ENCODE assay signal across 1 cellular context in the genomic region with DNA sequence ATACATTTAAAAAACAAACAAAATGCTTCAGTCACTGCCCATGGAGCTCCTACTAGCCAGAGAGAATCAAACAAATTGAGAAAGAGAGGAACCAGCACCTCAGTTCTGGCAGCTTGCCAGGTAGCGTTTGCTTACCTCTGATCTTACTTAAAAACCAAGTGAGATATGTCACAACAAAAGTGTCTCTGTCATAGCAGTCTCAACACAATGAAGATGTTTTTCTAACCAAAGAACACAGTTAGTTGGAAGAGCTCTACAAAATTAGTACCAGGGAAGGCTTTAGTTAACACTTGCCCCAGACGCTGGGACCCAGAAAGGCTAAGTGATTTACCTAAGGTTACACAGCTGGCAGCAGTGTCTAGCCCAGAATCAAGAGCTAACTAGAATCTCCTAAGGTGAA.
A peak's percentile ranks its signal among the peaks of the same experiment; 100 is the strongest.
TF ChIP-seq lines count a peak whose summit lies in the region.

No MANE protein-coding gene starts in this region.

TF ChIP-seq in HepG2, 621 proteins besides CTCF, POLR2A, EP300 and RAD21 (continued from another document and continues in another):
- TF ChIP-seq, protein P1, sequence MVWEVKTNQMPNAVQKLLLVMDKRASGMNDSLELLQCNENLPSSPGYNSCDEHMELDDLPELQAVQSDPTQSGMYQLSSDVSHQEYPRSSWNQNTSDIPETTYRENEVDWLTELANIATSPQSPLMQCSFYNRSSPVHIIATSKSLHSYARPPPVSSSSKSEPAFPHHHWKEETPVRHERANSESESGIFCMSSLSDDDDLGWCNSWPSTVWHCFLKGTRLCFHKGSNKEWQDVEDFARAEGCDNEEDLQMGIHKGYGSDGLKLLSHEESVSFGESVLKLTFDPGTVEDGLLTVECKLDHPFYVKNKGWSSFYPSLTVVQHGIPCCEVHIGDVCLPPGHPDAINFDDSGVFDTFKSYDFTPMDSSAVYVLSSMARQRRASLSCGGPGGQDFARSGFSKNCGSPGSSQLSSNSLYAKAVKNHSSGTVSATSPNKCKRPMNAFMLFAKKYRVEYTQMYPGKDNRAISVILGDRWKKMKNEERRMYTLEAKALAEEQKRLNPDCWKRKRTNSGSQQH (CRISPR knock-in tag; IDR thresholded peaks at IDR 0.05; ENCODE audit: low read depth), result no peak
- no peak for TF ChIP-seq ZNF460 (CRISPR knock-in tag; IDR thresholded peaks at IDR 0.05; ENCODE audit: borderline replicate concordance)
- TF ChIP-seq NR2F1 (CRISPR knock-in tag; IDR thresholded peaks at IDR 0.05), result no peak
- no peak for TF ChIP-seq SRSF9 (IDR thresholded peaks at IDR 0.05; ENCODE audit: borderline replicate concordance, insufficient read depth, low read depth, low read length, poor library complexity, severe bottlenecking)
- no peak for TF ChIP-seq SP2 (CRISPR knock-in tag; IDR thresholded peaks at IDR 0.05)
- TF ChIP-seq, protein P2, sequence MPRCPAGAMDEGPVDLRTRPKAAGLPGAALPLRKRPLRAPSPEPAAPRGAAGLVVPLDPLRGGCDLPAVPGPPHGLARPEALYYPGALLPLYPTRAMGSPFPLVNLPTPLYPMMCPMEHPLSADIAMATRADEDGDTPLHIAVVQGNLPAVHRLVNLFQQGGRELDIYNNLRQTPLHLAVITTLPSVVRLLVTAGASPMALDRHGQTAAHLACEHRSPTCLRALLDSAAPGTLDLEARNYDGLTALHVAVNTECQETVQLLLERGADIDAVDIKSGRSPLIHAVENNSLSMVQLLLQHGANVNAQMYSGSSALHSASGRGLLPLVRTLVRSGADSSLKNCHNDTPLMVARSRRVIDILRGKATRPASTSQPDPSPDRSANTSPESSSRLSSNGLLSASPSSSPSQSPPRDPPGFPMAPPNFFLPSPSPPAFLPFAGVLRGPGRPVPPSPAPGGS (CRISPR knock-in tag; IDR thresholded peaks at IDR 0.05), result no peak
- TF ChIP-seq ZNF34 (CRISPR knock-in tag; IDR thresholded peaks at IDR 0.05; ENCODE audit: borderline replicate concordance), result no peak
- TF ChIP-seq, protein P3, sequence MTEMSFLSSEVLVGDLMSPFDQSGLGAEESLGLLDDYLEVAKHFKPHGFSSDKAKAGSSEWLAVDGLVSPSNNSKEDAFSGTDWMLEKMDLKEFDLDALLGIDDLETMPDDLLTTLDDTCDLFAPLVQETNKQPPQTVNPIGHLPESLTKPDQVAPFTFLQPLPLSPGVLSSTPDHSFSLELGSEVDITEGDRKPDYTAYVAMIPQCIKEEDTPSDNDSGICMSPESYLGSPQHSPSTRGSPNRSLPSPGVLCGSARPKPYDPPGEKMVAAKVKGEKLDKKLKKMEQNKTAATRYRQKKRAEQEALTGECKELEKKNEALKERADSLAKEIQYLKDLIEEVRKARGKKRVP (CRISPR knock-in tag; IDR thresholded peaks at IDR 0.05), result no peak
- TF ChIP-seq CREB1 (IDR thresholded peaks at IDR 0.05), result no peak
- TF ChIP-seq CREB1 (CRISPR knock-in tag; IDR thresholded peaks at IDR 0.05), result 0 out of 2 replicates have a peak, but pooled peaks have one; percentile 16
- peak; percentile 99 for TF ChIP-seq LCORL (IDR thresholded peaks at IDR 0.05)
- no peak for TF ChIP-seq LCORL (CRISPR knock-in tag; IDR thresholded peaks at IDR 0.05)
- TF ChIP-seq, protein P4, sequence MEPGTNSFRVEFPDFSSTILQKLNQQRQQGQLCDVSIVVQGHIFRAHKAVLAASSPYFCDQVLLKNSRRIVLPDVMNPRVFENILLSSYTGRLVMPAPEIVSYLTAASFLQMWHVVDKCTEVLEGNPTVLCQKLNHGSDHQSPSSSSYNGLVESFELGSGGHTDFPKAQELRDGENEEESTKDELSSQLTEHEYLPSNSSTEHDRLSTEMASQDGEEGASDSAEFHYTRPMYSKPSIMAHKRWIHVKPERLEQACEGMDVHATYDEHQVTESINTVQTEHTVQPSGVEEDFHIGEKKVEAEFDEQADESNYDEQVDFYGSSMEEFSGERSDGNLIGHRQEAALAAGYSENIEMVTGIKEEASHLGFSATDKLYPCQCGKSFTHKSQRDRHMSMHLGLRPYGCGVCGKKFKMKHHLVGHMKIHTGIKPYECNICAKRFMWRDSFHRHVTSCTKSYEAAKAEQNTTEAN (CRISPR knock-in tag; conservative IDR thresholded peaks at IDR 0.05), result 0 out of 2 replicates have a peak, but pooled peaks have one; percentile 33
- TF ChIP-seq SNAPC2 (CRISPR knock-in tag; IDR thresholded peaks at IDR 0.05), result no peak
- TF ChIP-seq, protein P5, sequence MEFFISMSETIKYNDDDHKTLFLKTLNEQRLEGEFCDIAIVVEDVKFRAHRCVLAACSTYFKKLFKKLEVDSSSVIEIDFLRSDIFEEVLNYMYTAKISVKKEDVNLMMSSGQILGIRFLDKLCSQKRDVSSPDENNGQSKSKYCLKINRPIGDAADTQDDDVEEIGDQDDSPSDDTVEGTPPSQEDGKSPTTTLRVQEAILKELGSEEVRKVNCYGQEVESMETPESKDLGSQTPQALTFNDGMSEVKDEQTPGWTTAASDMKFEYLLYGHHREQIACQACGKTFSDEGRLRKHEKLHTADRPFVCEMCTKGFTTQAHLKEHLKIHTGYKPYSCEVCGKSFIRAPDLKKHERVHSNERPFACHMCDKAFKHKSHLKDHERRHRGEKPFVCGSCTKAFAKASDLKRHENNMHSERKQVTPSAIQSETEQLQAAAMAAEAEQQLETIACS (CRISPR knock-in tag; IDR thresholded peaks at IDR 0.05), result no peak
- TF ChIP-seq ZNF552 (CRISPR knock-in tag; IDR thresholded peaks at IDR 0.05; ENCODE audit: borderline replicate concordance), result no peak
- peak; percentile 71; the same call in 1 of the 2 replicates for TF ChIP-seq TBX2 (CRISPR knock-in tag; IDR thresholded peaks at IDR 0.05; ENCODE audit: borderline replicate concordance)
- TF ChIP-seq ZNF709 (CRISPR knock-in tag; IDR thresholded peaks at IDR 0.05), result no peak
- no peak for TF ChIP-seq RBAK (CRISPR knock-in tag; IDR thresholded peaks at IDR 0.05)
- peak; percentile 37; the same call in 1 of the 2 replicates for TF ChIP-seq ISL2 (CRISPR knock-in tag; IDR thresholded peaks at IDR 0.05)
- TF ChIP-seq SOX13 (IDR thresholded peaks at IDR 0.05), result no peak
- TF ChIP-seq SOX13 (CRISPR knock-in tag; conservative IDR thresholded peaks at IDR 0.05 in 1 of 2, IDR thresholded peaks at IDR 0.05 in 1 of 2), result peak in 1 of 2 experiments; percentile 73; a peak in 2 of 4 replicates
- TF ChIP-seq ZNF841 (CRISPR knock-in tag; IDR thresholded peaks at IDR 0.05; ENCODE audit: borderline replicate concordance), result no peak
- TF ChIP-seq, protein P6, sequence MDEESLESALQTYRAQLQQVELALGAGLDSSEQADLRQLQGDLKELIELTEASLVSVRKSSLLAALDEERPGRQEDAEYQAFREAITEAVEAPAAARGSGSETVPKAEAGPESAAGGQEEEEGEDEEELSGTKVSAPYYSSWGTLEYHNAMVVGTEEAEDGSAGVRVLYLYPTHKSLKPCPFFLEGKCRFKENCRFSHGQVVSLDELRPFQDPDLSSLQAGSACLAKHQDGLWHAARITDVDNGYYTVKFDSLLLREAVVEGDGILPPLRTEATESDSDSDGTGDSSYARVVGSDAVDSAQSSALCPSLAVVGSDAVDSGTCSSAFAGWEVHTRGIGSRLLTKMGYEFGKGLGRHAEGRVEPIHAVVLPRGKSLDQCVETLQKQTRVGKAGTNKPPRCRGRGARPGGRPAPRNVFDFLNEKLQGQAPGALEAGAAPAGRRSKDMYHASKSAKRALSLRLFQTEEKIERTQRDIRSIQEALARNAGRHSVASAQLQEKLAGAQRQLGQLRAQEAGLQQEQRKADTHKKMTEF (CRISPR knock-in tag; IDR thresholded peaks at IDR 0.05), result 0 out of 2 replicates have a peak, but pooled peaks have one; percentile 29
- TF ChIP-seq HIVEP1 (CRISPR knock-in tag; IDR thresholded peaks at IDR 0.05), result no peak
- TF ChIP-seq, protein P7, sequence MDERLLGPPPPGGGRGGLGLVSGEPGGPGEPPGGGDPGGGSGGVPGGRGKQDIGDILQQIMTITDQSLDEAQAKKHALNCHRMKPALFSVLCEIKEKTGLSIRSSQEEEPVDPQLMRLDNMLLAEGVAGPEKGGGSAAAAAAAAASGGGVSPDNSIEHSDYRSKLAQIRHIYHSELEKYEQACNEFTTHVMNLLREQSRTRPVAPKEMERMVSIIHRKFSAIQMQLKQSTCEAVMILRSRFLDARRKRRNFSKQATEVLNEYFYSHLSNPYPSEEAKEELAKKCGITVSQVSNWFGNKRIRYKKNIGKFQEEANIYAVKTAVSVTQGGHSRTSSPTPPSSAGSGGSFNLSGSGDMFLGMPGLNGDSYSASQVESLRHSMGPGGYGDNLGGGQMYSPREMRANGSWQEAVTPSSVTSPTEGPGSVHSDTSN (CRISPR knock-in tag; IDR thresholded peaks at IDR 0.05), result no peak
- no peak for TF ChIP-seq ERF (CRISPR knock-in tag; IDR thresholded peaks at IDR 0.05)
- no peak for TF ChIP-seq BORCS8-MEF2B (CRISPR knock-in tag; IDR thresholded peaks at IDR 0.05)
- TF ChIP-seq ZNF652 (CRISPR knock-in tag; IDR thresholded peaks at IDR 0.05; ENCODE audit: borderline replicate concordance, low read depth), result no peak
- TF ChIP-seq ZNF264 (CRISPR knock-in tag; IDR thresholded peaks at IDR 0.05), result no peak
- no peak for TF ChIP-seq RFX5 (IDR thresholded peaks at IDR 0.05; ENCODE audit: low read depth, low read length)
- peak; percentile 36; the same call in 1 of the 2 replicates for TF ChIP-seq ELF3 (CRISPR knock-in tag; IDR thresholded peaks at IDR 0.05)
- no peak for TF ChIP-seq PRMT3 (CRISPR knock-in tag; IDR thresholded peaks at IDR 0.05; ENCODE audit: borderline replicate concordance, low read depth)
- no peak for TF ChIP-seq ZNF282 (IDR thresholded peaks at IDR 0.05; ENCODE audit: partially characterized antibody)
- no peak for TF ChIP-seq NFE2L2 (IDR thresholded peaks at IDR 0.05; ENCODE audit: low read length)
- TF ChIP-seq, protein P8, sequence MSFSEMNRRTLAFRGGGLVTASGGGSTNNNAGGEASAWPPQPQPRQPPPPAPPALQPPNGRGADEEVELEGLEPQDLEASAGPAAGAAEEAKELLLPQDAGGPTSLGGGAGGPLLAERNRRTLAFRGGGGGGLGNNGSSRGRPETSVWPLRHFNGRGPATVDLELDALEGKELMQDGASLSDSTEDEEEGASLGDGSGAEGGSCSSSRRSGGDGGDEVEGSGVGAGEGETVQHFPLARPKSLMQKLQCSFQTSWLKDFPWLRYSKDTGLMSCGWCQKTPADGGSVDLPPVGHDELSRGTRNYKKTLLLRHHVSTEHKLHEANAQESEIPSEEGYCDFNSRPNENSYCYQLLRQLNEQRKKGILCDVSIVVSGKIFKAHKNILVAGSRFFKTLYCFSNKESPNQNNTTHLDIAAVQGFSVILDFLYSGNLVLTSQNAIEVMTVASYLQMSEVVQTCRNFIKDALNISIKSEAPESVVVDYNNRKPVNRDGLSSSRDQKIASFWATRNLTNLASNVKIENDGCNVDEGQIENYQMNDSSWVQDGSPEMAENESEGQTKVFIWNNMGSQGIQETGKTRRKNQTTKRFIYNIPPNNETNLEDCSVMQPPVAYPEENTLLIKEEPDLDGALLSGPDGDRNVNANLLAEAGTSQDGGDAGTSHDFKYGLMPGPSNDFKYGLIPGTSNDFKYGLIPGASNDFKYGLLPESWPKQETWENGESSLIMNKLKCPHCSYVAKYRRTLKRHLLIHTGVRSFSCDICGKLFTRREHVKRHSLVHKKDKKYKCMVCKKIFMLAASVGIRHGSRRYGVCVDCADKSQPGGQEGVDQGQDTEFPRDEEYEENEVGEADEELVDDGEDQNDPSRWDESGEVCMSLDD (CRISPR knock-in tag; IDR thresholded peaks at IDR 0.05; ENCODE audit: borderline replicate concordance), result no peak
- TF ChIP-seq FOXC1 (CRISPR knock-in tag; IDR thresholded peaks at IDR 0.05; ENCODE audit: borderline replicate concordance), result no peak
- TF ChIP-seq JDP2 (CRISPR knock-in tag; IDR thresholded peaks at IDR 0.05; ENCODE audit: borderline replicate concordance), result no peak
- TF ChIP-seq CEBPB (IDR thresholded peaks at IDR 0.05; ENCODE audit: borderline replicate concordance, low read depth, low read length), result peak; percentile 64; the same call in 1 of the 2 replicates
- TF ChIP-seq CEBPG (CRISPR knock-in tag; IDR thresholded peaks at IDR 0.05), result peak; percentile 54; the same call in 1 of the 2 replicates
- no peak for TF ChIP-seq HOXA5 (CRISPR knock-in tag; IDR thresholded peaks at IDR 0.05)
- TF ChIP-seq, protein P9, sequence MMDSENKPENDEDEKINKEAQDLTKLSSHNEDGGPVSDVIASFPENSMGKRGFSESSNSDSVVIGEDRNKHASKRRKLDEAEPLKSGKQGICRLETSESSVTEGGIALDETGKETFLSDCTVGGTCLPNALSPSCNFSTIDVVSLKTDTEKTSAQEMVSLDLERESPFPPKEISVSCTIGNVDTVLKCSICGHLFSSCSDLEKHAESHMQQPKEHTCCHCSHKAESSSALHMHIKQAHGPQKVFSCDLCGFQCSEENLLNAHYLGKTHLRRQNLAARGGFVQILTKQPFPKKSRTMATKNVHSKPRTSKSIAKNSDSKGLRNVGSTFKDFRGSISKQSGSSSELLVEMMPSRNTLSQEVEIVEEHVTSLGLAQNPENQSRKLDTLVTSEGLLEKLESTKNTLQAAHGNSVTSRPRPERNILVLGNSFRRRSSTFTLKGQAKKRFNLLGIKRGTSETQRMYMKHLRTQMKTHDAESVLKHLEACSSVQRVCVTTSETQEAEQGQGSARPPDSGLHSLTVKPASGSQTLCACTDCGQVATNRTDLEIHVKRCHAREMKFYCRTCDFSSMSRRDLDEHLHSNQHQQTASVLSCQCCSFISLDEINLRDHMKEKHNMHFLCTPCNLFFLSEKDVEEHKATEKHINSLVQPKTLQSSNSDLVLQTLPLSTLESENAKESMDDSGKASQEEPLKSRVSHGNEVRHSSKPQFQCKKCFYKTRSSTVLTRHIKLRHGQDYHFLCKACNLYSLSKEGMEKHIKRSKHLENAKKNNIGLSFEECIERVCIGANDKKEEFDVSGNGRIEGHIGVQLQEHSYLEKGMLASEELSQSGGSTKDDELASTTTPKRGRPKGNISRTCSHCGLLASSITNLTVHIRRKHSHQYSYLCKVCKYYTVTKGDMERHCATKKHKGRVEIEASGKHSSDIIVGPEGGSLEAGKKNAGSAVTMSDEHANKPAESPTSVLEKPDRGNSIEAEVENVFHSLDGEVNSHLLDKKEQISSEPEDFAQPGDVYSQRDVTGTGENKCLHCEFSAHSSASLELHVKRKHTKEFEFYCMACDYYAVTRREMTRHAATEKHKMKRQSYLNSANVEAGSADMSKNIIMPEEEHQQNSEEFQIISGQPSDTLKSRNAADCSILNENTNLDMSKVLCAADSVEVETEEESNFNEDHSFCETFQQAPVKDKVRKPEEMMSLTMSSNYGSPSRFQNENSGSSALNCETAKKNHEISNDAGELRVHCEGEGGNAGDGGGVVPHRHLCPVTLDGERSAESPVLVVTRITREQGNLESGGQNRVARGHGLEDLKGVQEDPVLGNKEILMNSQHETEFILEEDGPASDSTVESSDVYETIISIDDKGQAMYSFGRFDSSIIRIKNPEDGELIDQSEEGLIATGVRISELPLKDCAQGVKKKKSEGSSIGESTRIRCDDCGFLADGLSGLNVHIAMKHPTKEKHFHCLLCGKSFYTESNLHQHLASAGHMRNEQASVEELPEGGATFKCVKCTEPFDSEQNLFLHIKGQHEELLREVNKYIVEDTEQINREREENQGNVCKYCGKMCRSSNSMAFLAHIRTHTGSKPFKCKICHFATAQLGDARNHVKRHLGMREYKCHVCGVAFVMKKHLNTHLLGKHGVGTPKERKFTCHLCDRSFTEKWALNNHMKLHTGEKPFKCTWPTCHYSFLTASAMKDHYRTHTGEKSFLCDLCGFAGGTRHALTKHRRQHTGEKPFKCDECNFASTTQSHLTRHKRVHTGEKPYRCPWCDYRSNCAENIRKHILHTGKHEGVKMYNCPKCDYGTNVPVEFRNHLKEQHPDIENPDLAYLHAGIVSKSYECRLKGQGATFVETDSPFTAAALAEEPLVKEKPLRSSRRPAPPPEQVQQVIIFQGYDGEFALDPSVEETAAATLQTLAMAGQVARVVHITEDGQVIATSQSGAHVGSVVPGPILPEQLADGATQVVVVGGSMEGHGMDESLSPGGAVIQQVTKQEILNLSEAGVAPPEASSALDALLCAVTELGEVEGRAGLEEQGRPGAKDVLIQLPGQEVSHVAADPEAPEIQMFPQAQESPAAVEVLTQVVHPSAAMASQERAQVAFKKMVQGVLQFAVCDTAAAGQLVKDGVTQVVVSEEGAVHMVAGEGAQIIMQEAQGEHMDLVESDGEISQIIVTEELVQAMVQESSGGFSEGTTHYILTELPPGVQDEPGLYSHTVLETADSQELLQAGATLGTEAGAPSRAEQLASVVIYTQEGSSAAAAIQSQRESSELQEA (CRISPR knock-in tag; IDR thresholded peaks at IDR 0.05; ENCODE audit: not compliant biosample characterization), result no peak
